26 cellular contexts compared by ENCODE assay signal in the genomic region with DNA sequence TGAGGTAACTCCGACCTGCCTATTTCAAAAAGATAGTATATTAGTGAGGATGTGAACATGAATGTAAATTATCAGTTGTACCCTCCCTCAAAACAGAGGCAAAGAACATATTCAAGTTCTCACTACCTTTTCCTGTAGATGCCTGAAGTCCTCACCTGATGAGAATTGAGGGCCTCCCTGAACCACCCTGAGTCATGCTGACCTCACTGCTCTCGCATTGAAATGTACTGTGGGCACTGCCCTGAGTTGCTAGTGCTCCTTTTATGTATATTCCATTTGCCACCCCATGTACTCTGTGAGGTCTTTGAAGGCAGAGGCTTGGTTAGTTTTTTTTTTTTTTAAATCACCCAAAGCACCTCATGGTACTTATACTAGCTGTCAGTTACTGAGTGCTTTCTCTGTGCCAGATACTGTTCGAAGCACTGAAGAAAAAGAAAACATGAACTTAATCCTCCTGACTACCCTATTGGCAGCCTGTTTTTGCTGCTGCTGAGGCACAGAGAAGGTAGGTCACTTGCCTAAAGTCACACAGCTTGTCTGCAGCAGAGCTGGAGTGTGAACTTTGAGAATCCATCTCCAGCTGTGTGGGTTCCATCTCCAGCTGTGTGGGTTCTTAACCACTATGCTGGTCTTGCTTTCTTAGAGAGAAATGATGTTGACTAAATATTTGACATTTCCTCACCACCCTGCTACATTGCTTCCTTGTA.
DNase-seq lines count a peak whose midpoint lies in the region; ATAC-seq and TF ChIP-seq lines count a peak whose summit lies in the region.
"Had no signal": no experiment of that assay in that cellular context is flagged by ENCODE, and none has a peak within 500 bp of the region (broad histone marks: within the 10 kb centered on the region; RNA-seq: fewer than 3 reads in every experiment).

No MANE protein-coding gene starts in this region.

- no peaks in the 10 kb centered on the region for H3K27me3 ChIP-seq in gastroesophageal sphincter
- H3K27me3 ChIP-seq: body of pancreas, SJSA1 had no signal

- POLR2A ChIA-PET in RWPE1 (lab: Yijun Ruan, JAX; ENCODE audit: low non-redundant PET) = no interaction called here

- H3K4me1 ChIP-seq in gastroesophageal sphincter = peaks cover 0 to 13% (median 0%) of the 10 kb centered on the region in 3 donors
- H3K4me1 ChIP-seq: adrenal gland had no signal

- no peak for TF ChIP-seq EP300 in gastroesophageal sphincter (IDR thresholded peaks at IDR 0.05)

- no peaks in the 10 kb centered on the region for H3K36me3 ChIP-seq in gastroesophageal sphincter
- H3K36me3 ChIP-seq: adrenal gland, SJSA1 had no signal

- DNase-seq in DMS53 (lab: John Stamatoyannopoulos, UW) = peak; percentile 53
- DNase-seq in DMS53 treated with DMSO at 0.1 percent for 48 hours (lab: John Stamatoyannopoulos, UW; ENCODE audit: unreplicated experiment) = no peak
- peak; percentile 11 for DNase-seq in H4 (ENCODE audit: low spot score)
- peak; percentile 4 for DNase-seq in RWPE1 (ENCODE audit: low spot score)
- no peak for DNase-seq in ACHN
- DNase-seq in left ventricle myocardium superior = no peak
- DNase-seq: activated CD4-positive, alpha-beta T cell treated with anti-CD3 and anti-CD28 coated beads, Interleukin-2, amount 10 ng/mL, durations not matched to agents 7 days and 5 days; activated naive CD4-positive, alpha-beta T cell treated with anti-CD3 and anti-CD28 coated beads, Interleukin-2, amount 10 ng/mL, durations not matched to agents 7 days and 5 days; adrenal gland; body of pancreas; cerebellar nuclear complex; GOT3; Karpas-422; MV-4-11; NCI-H146; NCI-H446 treated with DMSO at 0.1 percent for 48 hours; NCI-H774; occipital lobe; stimulated activated naive CD4-positive, alpha-beta T cell; T1000 had no signal

- 54 to 100% methylated on average over 1 to 2 of the region's 3 CpGs for WGBS in gastroesophageal sphincter (ENCODE audit: low coverage in 1 of 2), 2 donors

- TF ChIP-seq CTCF in RWPE1 (conservative IDR thresholded peaks at IDR 0.05; ENCODE audit: low read depth) (no peak), gastroesophageal sphincter (IDR thresholded peaks at IDR 0.05) (no peak)

- CTCF ChIA-PET in RWPE1 (lab: Yijun Ruan, JAX) = no interaction called here

- peak; percentile 31 for ATAC-seq in gastroesophageal sphincter
- ATAC-seq in GM18498 (IDR thresholded peaks at IDR 0.05; ENCODE audit: unreplicated experiment) = no peak
- no peak for ATAC-seq in left ventricle myocardium superior
- ATAC-seq: body of pancreas; natural killer cell treated with Interleukin-12 subunit alpha and Interleukin-12 subunit beta and Interleukin-15 and Interleukin-18, amount 100 ng/mL, for 72 hours had no signal

- H3K9me3 ChIP-seq in gastroesophageal sphincter = no peaks in the 10 kb centered on the region
- H3K9me3 ChIP-seq: adrenal gland, body of pancreas, SJSA1 had no signal

- no peak for TF ChIP-seq POLR2A in gastroesophageal sphincter (IDR thresholded peaks at IDR 0.05)

- H3K27ac ChIP-seq in RWPE1 (no peak overlapping the region), gastroesophageal sphincter (no peak overlapping the region)
- H3K27ac ChIP-seq: 22Rv1, adrenal gland, body of pancreas, HL-60, SJSA1 had no signal

- in situ Hi-C loops in ACHN (cut with HindIII; ENCODE audit: low pct_ligation_motif_present, low pct_unique_long_range_greater_than_20kb, low sequenced_read_pairs) = no loop called here

- H3K4me3 ChIP-seq in gastroesophageal sphincter = no peak overlapping the region
- H3K4me3 ChIP-seq: adrenal gland, body of pancreas, SJSA1 had no signal

- intact Hi-C loops in left ventricle myocardium superior (cut with micrococcal nuclease) = loop anchor here (5.0 kb wide), 1 partner anchor 691 kb away; no protein-coding TSS in a partner anchor

Comparison
In these comparisons a context has a peak if more than half of its experiments do, and no peak if none do; other contexts are left out.
1. DNase-seq: peak in DMS53 (single experiment), H4 (single experiment) and RWPE1 (single experiment); none in DMS53 treated with DMSO at 0.1 percent for 48 hours (single experiment), ACHN (single experiment) and left ventricle myocardium superior (single experiment).